Comparison of ENCODE assay signal across 11 cellular contexts in the genomic region with DNA sequence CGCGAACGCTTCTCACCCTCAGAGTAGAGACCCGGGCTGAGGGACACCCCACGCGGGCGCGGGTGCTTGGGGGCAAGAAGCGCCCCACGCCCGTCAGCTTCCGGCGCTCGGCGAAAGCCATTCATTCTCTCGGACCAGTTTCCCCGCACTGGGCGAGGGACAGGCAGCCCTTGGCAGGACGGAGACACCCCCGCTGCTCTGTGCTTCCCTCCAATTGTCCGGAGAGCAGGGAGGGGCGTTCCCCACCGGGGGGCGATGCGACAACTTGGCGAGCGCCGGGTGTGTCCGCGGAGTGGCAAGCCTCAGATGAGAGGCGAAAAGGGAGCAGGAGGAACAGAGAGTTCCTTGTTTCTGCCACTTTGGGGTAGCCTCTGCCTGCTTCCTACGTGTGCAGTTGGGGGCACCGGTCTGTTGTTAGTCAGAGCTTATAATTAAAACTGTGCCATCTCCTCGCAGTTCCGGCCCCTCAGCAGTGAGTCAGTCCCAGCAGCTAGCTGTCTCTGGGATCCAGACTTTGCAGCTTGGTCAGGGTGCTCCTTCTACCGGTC. TPM values are rescaled to one million over a fixed set of nuclear protein-coding genes. Genes with fewer than 3 reads are reported as not detected.
DNase-seq lines count a peak whose midpoint lies in the region; ATAC-seq, FAIRE-seq and TF ChIP-seq lines count a peak whose summit lies in the region.
"Had no signal": no experiment of that assay in that cellular context is flagged by ENCODE, and none has a peak within 500 bp of the region (broad histone marks: within the 10 kb centered on the region; RNA-seq: fewer than 3 reads in every experiment).

No MANE protein-coding gene starts in this region.

- TF ChIP-seq EP300 in HepG2 (IDR thresholded peaks at IDR 0.05; ENCODE audit: low read depth in 2 of 2, low read length in 2 of 2) (no peak), HepG2 (CRISPR knock-in tag; IDR thresholded peaks at IDR 0.05; ENCODE audit: borderline replicate concordance) (no peak)

- H3K36me3 Mint-ChIP-seq in neural crest cell (ENCODE audit: low read depth): no peaks in the 10 kb centered on the region

- H3K4me2 ChIP-seq in HepG2 (ENCODE audit: low read depth, low read length): no peak overlapping the region

- no peak overlapping the region for H2AFZ ChIP-seq in HepG2 (ENCODE audit: low read length)

- peak overlapping the region; percentile 77 for H3K4me3 ChIP-seq in HUES64 (ENCODE audit: low read length)
- H3K4me3 ChIP-seq in ectodermal cell (ENCODE audit: insufficient read depth, low read depth, low read length): peak overlapping the region; percentile 56
- H3K4me3 ChIP-seq in HepG2 (replicated peaks in 1 of 3; ENCODE audit: insufficient read depth in 1 of 3, low read depth in 2 of 3, low read length in 3 of 3): no peak overlapping the region

- TF ChIP-seq CTCF in neural crest cell (conservative IDR thresholded peaks at IDR 0.05): no peak
- no peak for TF ChIP-seq CTCF in HepG2 (CRISPR knock-in tag; IDR thresholded peaks at IDR 0.05)

- intact Hi-C loops in HepG2 (cut with micrococcal nuclease; ENCODE audit: unreplicated experiment): no loop called here

- peaks cover 9% of the 10 kb centered on the region; the same call in 1 of the 2 replicates for H3K4me1 ChIP-seq in HUES64 (ENCODE audit: insufficient read depth, low read length)
- H3K4me1 ChIP-seq in ectodermal cell (ENCODE audit: control insufficient read depth, insufficient read depth, low read length): peaks cover 19% of the 10 kb centered on the region
- no peaks in the 10 kb centered on the region for H3K4me1 ChIP-seq in HepG2 (ENCODE audit: insufficient read depth, low read length)

- peaks cover 90% of the 10 kb centered on the region for H3K27me3 Mint-ChIP-seq in neural crest cell (ENCODE audit: low read depth)

- no peak overlapping the region for H3K27ac Mint-ChIP-seq in neural crest cell (ENCODE audit: unreplicated experiment)

- ATAC-seq in HepG2: no peak; the same call in 2 of the 3 replicates
- ATAC-seq in HG02884 (IDR thresholded peaks at IDR 0.05; ENCODE audit: unreplicated experiment): no peak
- ATAC-seq in HG02642 (IDR thresholded peaks at IDR 0.05; ENCODE audit: poor library complexity, unreplicated experiment): no peak

- H3K9me3 ChIP-seq in HUES64 (ENCODE audit: insufficient read depth, low read depth, low read length) (no peaks in the 10 kb centered on the region), ectodermal cell (ENCODE audit: control insufficient read depth, low read length) (no peaks in the 10 kb centered on the region), HepG2 (ENCODE audit: low read length) (no peaks in the 10 kb centered on the region)

- H3K9ac ChIP-seq in HUES64 (ENCODE audit: low read depth, low read length) (peak overlapping the region; percentile 38; the same call in 1 of the 2 replicates), HepG2 (ENCODE audit: insufficient read depth, low read depth, low read length) (no peak overlapping the region)

- DNase-seq in ELR (ENCODE audit: low read depth): peak; percentile 9
- peak; percentile 11 for DNase-seq in neural crest cell (ENCODE audit: low read depth, low spot score)
- no peak for DNase-seq in HepG2 (ENCODE audit: low spot score)
- DNase-seq in NCI-H1092 treated with DMSO at 0.1 percent for 48 hours (lab: John Stamatoyannopoulos, UW): no peak
- DNase-seq: activated T-cell treated with anti-CD3 and anti-CD28 coated beads for 4 hours, NCI-H526 treated with DMSO at 0.1 percent for 48 hours had no signal

- in situ Hi-C loops in HepG2 (cut with HindIII; ENCODE audit: extremely low pct_ligation_motif_present, low pct_unique_long_range_greater_than_20kb): no loop called here

- H3K27ac ChIP-seq in HUES64 (ENCODE audit: low read depth, low read length): no peak overlapping the region
- H3K27ac ChIP-seq in ectodermal cell (ENCODE audit: insufficient read depth, low read depth, low read length, poor library complexity, severe bottlenecking): no peak overlapping the region
- H3K27ac ChIP-seq in HepG2 (ENCODE audit: extremely low read length, insufficient read depth, low read length): no peak overlapping the region

- WGBS in HUES64: 1% methylated on average over 36 of the region's 36 CpGs
- WGBS in ectodermal cell, 2 experiments: 1% methylated on average over 36 of the region's 36 CpGs
- WGBS in HepG2 (ENCODE audit: low lambda C conversion rate): 24% methylated on average over 7 of the region's 36 CpGs

- H4K20me1 ChIP-seq in HepG2 (ENCODE audit: insufficient read depth, low read length): no peaks in the 10 kb centered on the region

- POLR2A ChIA-PET in HepG2 (lab: Yijun Ruan, JAX): no interaction called here

- peak overlapping the region; percentile 78 for H3K4me3 Mint-ChIP-seq in neural crest cell

- H3K27me3 ChIP-seq in HUES64 (ENCODE audit: insufficient read depth, low read length) (peaks cover 58% of the 10 kb centered on the region), ectodermal cell (ENCODE audit: control insufficient read depth, insufficient read depth, low read length, poor library complexity, severe bottlenecking) (peaks cover 55% of the 10 kb centered on the region), HepG2 (ENCODE audit: control insufficient read depth in 1 of 2, insufficient read depth in 2 of 2, low read length in 2 of 2) (no peaks in the 10 kb centered on the region)

- H3K36me3 ChIP-seq in HUES64 (ENCODE audit: insufficient read depth, low read length) (no peaks in the 10 kb centered on the region), ectodermal cell (ENCODE audit: control insufficient read depth, insufficient read depth, low read length) (no peaks in the 10 kb centered on the region), HepG2 (replicated peaks in 1 of 2; ENCODE audit: control insufficient read depth in 1 of 2, insufficient read depth in 2 of 2, low read length in 2 of 2) (no peaks in the 10 kb centered on the region)

- TF ChIP-seq RAD21 in HepG2 (CRISPR knock-in tag; IDR thresholded peaks at IDR 0.05): no peak

- H3K79me2 ChIP-seq in HepG2 (ENCODE audit: insufficient read depth, low read length): no peaks in the 10 kb centered on the region

- FAIRE-seq in HepG2 (lab: Jason Lieb, UNC): no peak
- FAIRE-seq: GM18507 had no signal

- H3K4me1 Mint-ChIP-seq in neural crest cell: peaks cover 11% of the 10 kb centered on the region

- BruUV-seq in HepG2 (replicated peaks; lab: Mats Ljungman, UMichigan): no TSS peak

- no peaks in the 10 kb centered on the region for H3K9me3 Mint-ChIP-seq in neural crest cell

- CTCF ChIA-PET in HepG2 (lab: Yijun Ruan, JAX; ENCODE audit: low intra/inter-chr PET ratio, low total read pairs): no interaction called here

- TF ChIP-seq POLR2A in HepG2 (IDR thresholded peaks at IDR 0.05; ENCODE audit: insufficient read depth in 1 of 2, low read depth in 2 of 2, low read length in 2 of 2): no peak

TF ChIP-seq in HepG2, 621 proteins besides CTCF, POLR2A, EP300 and RAD21 (continues in another document):
- TF ChIP-seq REPIN1 (CRISPR knock-in tag; IDR thresholded peaks at IDR 0.05; ENCODE audit: borderline replicate concordance, low read depth) (no peak), ZNF543 (CRISPR knock-in tag; IDR thresholded peaks at IDR 0.05) (no peak), SALL1 (CRISPR knock-in tag; IDR thresholded peaks at IDR 0.05) (no peak), ZNF792 (CRISPR knock-in tag; IDR thresholded peaks at IDR 0.05) (no peak), KLF15 (CRISPR knock-in tag; IDR thresholded peaks at IDR 0.05; ENCODE audit: borderline replicate concordance) (no peak), ZNF253 (CRISPR knock-in tag; IDR thresholded peaks at IDR 0.05; ENCODE audit: borderline replicate concordance) (no peak)

RNA-seq across cellular contexts. Expression of gene GPR158, which starts 1.7 kb away (rescaled TPM):
- 0.20 TPM for polyA plus RNA-seq in HUES64 (2013, experiment 1 of 2)
- 0.25 TPM for polyA plus RNA-seq in HUES64 (2013, experiment 2 of 2)
- 0.24 TPM for polyA plus RNA-seq in ectodermal cell (2013, experiment 1 of 4)
- 0.32 TPM for polyA plus RNA-seq in ectodermal cell (2013, experiment 2 of 4)
- polyA plus RNA-seq in ectodermal cell (2013, experiment 3 of 4): 0.16 TPM
- polyA plus RNA-seq in ectodermal cell (2013, experiment 4 of 4): 0.12 TPM
- 0.20 and 0.26 TPM in 2 replicates for total RNA-seq in neural crest cell
- not detected in 2 replicates for total RNA-seq in HepG2 (2016; rRNA removed; fragmentation: Illumina TruSeq; extraction: Trizol)
- total RNA-seq in HepG2 (2016; cell fraction: cytosol; rRNA removed; fragmentation: Illumina TruSeq; extraction: Trizol; ENCODE audit: low read depth): not detected in 2 replicates
- not detected in 2 replicates for total RNA-seq in HepG2 (2016; cell fraction: insoluble cytoplasmic fraction; rRNA removed; fragmentation: Illumina TruSeq; extraction: Trizol)
- not detected in 2 replicates for total RNA-seq in HepG2 (2016; cell fraction: membrane; rRNA removed; fragmentation: Illumina TruSeq; extraction: Trizol)
- not detected in 2 replicates for total RNA-seq in HepG2 (2016; cell fraction: nucleus; rRNA removed; fragmentation: Illumina TruSeq; extraction: Trizol)
- not detected in 2 replicates for polyA plus RNA-seq in HepG2 (2011; rRNA removed)
- not detected in 2 replicates for polyA plus RNA-seq in HepG2 (2011; cell fraction: cytosol; rRNA removed)
- polyA plus RNA-seq in HepG2 (2011; cell fraction: nucleus; rRNA removed): not detected in 2 replicates
- polyA plus RNA-seq in HepG2 (2012): not detected in 2 replicates
- not detected in 2 replicates for polyA plus RNA-seq in HepG2 (2016; cell fraction: cytosol; fragmentation: Illumina TruSeq; extraction: Trizol; ENCODE audit: low read depth)
- not detected in 2 replicates for polyA plus RNA-seq in HepG2 (2016; cell fraction: insoluble cytoplasmic fraction; fragmentation: Illumina TruSeq; extraction: Trizol; ENCODE audit: low read depth)
- polyA plus RNA-seq in HepG2 (2016; cell fraction: membrane; fragmentation: Illumina TruSeq; extraction: Trizol; ENCODE audit: low read depth): not detected in 2 replicates
- 0.09 TPM in 1 of 2 replicates, not detected in the other for polyA plus RNA-seq in HepG2 (2016; cell fraction: nucleus; fragmentation: Illumina TruSeq; extraction: Trizol; ENCODE audit: insufficient read depth, low read depth)
- not detected in 2 replicates for polyA minus RNA-seq in HepG2 (2011; rRNA and poly(A)+ RNA removed; ENCODE audit: low replicate concordance)
- polyA minus RNA-seq in HepG2 (2011; cell fraction: cytosol; rRNA and poly(A)+ RNA removed): not detected in 2 replicates
- polyA minus RNA-seq in HepG2 (2011; cell fraction: nucleus; rRNA and poly(A)+ RNA removed): not detected in 2 replicates

Comparison
In these comparisons a context has a peak if more than half of its experiments do, and no peak if none do; other contexts are left out.
1. DNase-seq: peak in ELR (single experiment) and neural crest cell (single experiment); none in HepG2 (single experiment) and NCI-H1092 treated with DMSO at 0.1 percent for 48 hours (single experiment).
2. H3K4me3 ChIP-seq: peak in HUES64 (single experiment) and ectodermal cell (single experiment); none in HepG2 (0 of 3).